Comparison of ENCODE assay signal across 1 cellular context in the genomic region with DNA sequence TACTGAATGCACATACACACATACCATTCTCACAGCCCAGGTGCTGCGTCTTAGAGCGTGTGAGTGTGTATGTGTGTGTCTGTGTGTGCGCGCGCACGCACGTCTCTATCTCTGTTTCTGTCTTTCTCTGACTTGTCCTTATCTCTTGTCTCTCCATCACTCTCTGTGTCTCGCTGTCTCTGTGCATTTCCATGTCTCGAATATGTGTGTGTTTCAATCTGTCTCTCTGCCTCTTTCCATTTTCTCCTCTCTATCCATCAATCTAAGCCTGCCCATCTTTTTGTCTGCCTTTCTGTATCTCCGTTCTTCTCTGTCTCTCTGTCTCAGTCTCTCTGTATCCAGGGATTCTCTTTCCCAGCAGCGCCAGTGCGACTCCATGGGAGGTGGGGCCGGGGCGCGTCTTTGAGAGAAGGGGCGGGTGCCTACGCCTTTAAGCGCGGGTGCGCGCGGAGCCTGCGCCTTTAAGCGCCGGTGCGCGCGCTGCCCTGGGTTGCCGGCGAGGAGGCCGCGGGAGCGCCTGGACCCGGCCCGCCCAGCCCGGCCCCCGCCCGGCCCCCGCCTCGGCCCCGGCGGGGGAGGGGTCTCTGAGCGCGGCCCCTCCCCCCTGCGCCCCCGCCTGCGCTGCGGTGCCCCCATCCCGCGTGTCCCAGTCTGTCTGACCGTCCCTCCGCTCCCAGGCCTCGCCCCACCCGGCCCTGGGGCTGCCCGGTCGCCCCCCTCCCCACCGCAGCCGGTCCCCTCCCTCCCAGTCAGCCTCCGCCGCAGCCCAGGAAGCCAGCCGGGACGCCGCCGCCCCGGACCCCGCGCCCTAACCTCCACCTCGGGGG.
TF ChIP-seq lines count a peak whose summit lies in the region.

A gene with protein sequence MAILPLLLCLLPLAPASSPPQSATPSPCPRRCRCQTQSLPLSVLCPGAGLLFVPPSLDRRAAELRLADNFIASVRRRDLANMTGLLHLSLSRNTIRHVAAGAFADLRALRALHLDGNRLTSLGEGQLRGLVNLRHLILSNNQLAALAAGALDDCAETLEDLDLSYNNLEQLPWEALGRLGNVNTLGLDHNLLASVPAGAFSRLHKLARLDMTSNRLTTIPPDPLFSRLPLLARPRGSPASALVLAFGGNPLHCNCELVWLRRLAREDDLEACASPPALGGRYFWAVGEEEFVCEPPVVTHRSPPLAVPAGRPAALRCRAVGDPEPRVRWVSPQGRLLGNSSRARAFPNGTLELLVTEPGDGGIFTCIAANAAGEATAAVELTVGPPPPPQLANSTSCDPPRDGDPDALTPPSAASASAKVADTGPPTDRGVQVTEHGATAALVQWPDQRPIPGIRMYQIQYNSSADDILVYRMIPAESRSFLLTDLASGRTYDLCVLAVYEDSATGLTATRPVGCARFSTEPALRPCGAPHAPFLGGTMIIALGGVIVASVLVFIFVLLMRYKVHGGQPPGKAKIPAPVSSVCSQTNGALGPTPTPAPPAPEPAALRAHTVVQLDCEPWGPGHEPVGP (plus strand): TSS at position 464 of the 827 bp plus-strand sequence. CDS start 3,052 bp downstream, outside the sequence.

TF ChIP-seq in HepG2, 621 proteins besides CTCF, POLR2A, EP300 and RAD21 (continued from another document and continues in another):
- no peak for TF ChIP-seq ZBTB4 (CRISPR knock-in tag; IDR thresholded peaks at IDR 0.05; ENCODE audit: borderline replicate concordance)
- no peak for TF ChIP-seq ZNF615 (CRISPR knock-in tag; IDR thresholded peaks at IDR 0.05; ENCODE audit: borderline replicate concordance)
- TF ChIP-seq SP5 (CRISPR knock-in tag; IDR thresholded peaks at IDR 0.05; ENCODE audit: borderline replicate concordance, low read depth), result no peak
- no peak for TF ChIP-seq REPIN1 (CRISPR knock-in tag; IDR thresholded peaks at IDR 0.05; ENCODE audit: borderline replicate concordance, low read depth)
- TF ChIP-seq, protein P1, sequence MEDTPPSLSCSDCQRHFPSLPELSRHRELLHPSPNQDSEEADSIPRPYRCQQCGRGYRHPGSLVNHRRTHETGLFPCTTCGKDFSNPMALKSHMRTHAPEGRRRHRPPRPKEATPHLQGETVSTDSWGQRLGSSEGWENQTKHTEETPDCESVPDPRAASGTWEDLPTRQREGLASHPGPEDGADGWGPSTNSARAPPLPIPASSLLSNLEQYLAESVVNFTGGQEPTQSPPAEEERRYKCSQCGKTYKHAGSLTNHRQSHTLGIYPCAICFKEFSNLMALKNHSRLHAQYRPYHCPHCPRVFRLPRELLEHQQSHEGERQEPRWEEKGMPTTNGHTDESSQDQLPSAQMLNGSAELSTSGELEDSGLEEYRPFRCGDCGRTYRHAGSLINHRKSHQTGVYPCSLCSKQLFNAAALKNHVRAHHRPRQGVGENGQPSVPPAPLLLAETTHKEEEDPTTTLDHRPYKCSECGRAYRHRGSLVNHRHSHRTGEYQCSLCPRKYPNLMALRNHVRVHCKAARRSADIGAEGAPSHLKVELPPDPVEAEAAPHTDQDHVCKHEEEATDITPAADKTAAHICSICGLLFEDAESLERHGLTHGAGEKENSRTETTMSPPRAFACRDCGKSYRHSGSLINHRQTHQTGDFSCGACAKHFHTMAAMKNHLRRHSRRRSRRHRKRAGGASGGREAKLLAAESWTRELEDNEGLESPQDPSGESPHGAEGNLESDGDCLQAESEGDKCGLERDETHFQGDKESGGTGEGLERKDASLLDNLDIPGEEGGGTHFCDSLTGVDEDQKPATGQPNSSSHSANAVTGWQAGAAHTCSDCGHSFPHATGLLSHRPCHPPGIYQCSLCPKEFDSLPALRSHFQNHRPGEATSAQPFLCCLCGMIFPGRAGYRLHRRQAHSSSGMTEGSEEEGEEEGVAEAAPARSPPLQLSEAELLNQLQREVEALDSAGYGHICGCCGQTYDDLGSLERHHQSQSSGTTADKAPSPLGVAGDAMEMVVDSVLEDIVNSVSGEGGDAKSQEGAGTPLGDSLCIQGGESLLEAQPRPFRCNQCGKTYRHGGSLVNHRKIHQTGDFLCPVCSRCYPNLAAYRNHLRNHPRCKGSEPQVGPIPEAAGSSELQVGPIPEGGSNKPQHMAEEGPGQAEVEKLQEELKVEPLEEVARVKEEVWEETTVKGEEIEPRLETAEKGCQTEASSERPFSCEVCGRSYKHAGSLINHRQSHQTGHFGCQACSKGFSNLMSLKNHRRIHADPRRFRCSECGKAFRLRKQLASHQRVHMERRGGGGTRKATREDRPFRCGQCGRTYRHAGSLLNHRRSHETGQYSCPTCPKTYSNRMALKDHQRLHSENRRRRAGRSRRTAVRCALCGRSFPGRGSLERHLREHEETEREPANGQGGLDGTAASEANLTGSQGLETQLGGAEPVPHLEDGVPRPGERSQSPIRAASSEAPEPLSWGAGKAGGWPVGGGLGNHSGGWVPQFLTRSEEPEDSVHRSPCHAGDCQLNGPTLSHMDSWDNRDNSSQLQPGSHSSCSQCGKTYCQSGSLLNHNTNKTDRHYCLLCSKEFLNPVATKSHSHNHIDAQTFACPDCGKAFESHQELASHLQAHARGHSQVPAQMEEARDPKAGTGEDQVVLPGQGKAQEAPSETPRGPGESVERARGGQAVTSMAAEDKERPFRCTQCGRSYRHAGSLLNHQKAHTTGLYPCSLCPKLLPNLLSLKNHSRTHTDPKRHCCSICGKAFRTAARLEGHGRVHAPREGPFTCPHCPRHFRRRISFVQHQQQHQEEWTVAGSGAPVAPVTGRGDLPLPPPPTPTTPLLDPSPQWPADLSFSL (CRISPR knock-in tag; IDR thresholded peaks at IDR 0.05), result peak; percentile 83
- TF ChIP-seq BCL3 (CRISPR knock-in tag; IDR thresholded peaks at IDR 0.05), result no peak
- TF ChIP-seq HOXA3 (CRISPR knock-in tag; IDR thresholded peaks at IDR 0.05), result no peak; the same call in 1 of the 2 replicates
- peak; percentile 66; the same call in 1 of the 2 replicates for TF ChIP-seq SIN3A (IDR thresholded peaks at IDR 0.05; ENCODE audit: borderline replicate concordance, low read depth, low read length)
- TF ChIP-seq CREB3 (CRISPR knock-in tag; IDR thresholded peaks at IDR 0.05), result no peak
- TF ChIP-seq ZNF839 (CRISPR knock-in tag; IDR thresholded peaks at IDR 0.05; ENCODE audit: borderline replicate concordance), result no peak
- no peak for TF ChIP-seq KMT2A (CRISPR knock-in tag; IDR thresholded peaks at IDR 0.05)
- TF ChIP-seq KLF15 (CRISPR knock-in tag; IDR thresholded peaks at IDR 0.05; ENCODE audit: borderline replicate concordance), result no peak
- TF ChIP-seq ZMAT3 (CRISPR knock-in tag; conservative IDR thresholded peaks at IDR 0.05), result no peak
- no peak for TF ChIP-seq CAMTA2 (CRISPR knock-in tag; IDR thresholded peaks at IDR 0.05; ENCODE audit: borderline replicate concordance)
- TF ChIP-seq ZSCAN30 (CRISPR knock-in tag; IDR thresholded peaks at IDR 0.05), result no peak
- TF ChIP-seq ZNF337 (CRISPR knock-in tag; IDR thresholded peaks at IDR 0.05; ENCODE audit: borderline replicate concordance, low read depth), result no peak
- TF ChIP-seq HDAC1 (CRISPR knock-in tag; IDR thresholded peaks at IDR 0.05), result no peak
- TF ChIP-seq, protein P2, sequence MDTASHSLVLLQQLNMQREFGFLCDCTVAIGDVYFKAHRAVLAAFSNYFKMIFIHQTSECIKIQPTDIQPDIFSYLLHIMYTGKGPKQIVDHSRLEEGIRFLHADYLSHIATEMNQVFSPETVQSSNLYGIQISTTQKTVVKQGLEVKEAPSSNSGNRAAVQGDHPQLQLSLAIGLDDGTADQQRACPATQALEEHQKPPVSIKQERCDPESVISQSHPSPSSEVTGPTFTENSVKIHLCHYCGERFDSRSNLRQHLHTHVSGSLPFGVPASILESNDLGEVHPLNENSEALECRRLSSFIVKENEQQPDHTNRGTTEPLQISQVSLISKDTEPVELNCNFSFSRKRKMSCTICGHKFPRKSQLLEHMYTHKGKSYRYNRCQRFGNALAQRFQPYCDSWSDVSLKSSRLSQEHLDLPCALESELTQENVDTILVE (CRISPR knock-in tag; IDR thresholded peaks at IDR 0.05), result no peak
- TF ChIP-seq SNAI1 (CRISPR knock-in tag; IDR thresholded peaks at IDR 0.05; ENCODE audit: borderline replicate concordance), result no peak
- no peak for TF ChIP-seq ZNF121 (CRISPR knock-in tag; IDR thresholded peaks at IDR 0.05)
- TF ChIP-seq, protein P3, sequence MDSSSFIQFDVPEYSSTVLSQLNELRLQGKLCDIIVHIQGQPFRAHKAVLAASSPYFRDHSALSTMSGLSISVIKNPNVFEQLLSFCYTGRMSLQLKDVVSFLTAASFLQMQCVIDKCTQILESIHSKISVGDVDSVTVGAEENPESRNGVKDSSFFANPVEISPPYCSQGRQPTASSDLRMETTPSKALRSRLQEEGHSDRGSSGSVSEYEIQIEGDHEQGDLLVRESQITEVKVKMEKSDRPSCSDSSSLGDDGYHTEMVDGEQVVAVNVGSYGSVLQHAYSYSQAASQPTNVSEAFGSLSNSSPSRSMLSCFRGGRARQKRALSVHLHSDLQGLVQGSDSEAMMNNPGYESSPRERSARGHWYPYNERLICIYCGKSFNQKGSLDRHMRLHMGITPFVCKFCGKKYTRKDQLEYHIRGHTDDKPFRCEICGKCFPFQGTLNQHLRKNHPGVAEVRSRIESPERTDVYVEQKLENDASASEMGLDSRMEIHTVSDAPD (CRISPR knock-in tag; IDR thresholded peaks at IDR 0.05), result no peak
- no peak for TF ChIP-seq ZNF292 (CRISPR knock-in tag; IDR thresholded peaks at IDR 0.05; ENCODE audit: borderline replicate concordance, low read depth)
- no peak for TF ChIP-seq THRA (CRISPR knock-in tag; IDR thresholded peaks at IDR 0.05; ENCODE audit: borderline replicate concordance)
- no peak for TF ChIP-seq GATAD2A (CRISPR knock-in tag; IDR thresholded peaks at IDR 0.05)
- TF ChIP-seq ZEB1 (IDR thresholded peaks at IDR 0.05; ENCODE audit: insufficient replicate concordance, low read depth), result no peak
- no peak for TF ChIP-seq ATF5 (CRISPR knock-in tag; IDR thresholded peaks at IDR 0.05; ENCODE audit: low read depth)
- no peak for TF ChIP-seq SP1 (IDR thresholded peaks at IDR 0.05)
- no peak; the same call in 1 of the 2 replicates for TF ChIP-seq SP1 (CRISPR knock-in tag; IDR thresholded peaks at IDR 0.05)
- TF ChIP-seq ZFP41 (CRISPR knock-in tag; IDR thresholded peaks at IDR 0.05; ENCODE audit: borderline replicate concordance), result no peak
